ENCODE assay signal across 8 cellular contexts in the genomic region with DNA sequence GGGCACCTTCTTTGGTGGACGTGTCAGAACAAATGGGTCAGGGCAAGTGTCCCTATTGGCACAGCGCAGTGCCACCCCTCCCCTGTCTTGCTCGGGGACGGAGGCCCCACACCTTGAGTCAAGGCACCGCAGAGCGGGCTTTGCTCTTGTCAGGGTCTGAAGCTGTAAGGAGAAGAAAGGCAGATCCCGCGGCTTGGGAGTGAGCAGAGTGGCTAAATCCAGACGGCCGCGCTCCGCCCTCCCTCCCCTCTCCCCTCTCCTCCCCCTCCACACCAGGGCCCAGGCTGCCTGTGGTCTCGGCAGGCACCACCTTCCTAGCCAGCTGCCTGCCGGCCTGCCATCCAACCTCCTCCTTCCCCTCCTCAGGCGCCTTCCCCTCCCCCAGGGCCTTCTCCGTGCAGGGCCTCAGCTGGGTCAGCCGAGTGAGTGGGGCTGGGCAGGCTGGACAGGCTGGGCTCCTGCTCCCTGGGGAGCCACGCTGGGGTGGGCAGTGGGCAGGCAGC. TPM values are rescaled to one million over a fixed set of nuclear protein-coding genes. Genes with fewer than 3 reads are reported as not detected.
A peak's percentile ranks its signal among the peaks of the same experiment; 100 is the strongest.
DNase-seq lines count a peak whose midpoint lies in the region; ATAC-seq lines count a peak whose summit lies in the region.

No MANE protein-coding gene starts in this region.

- H4K8ac ChIP-seq in neuronal stem cell (ENCODE audit: low read depth, low read length), result peak overlapping the region; percentile 89

- H3K4ac ChIP-seq in neuronal stem cell (ENCODE audit: low read length), result no peak overlapping the region

- H2AFZ ChIP-seq in neuronal stem cell (ENCODE audit: low read length), result peak overlapping the region; percentile 81

- peak overlapping the region; percentile 83 for H3K9ac ChIP-seq in neuronal stem cell (ENCODE audit: low read depth, low read length, poor library complexity)

- no peak for ATAC-seq in GM19452 (IDR thresholded peaks at IDR 0.05; ENCODE audit: unreplicated experiment)
- ATAC-seq in GM19455 (IDR thresholded peaks at IDR 0.05; ENCODE audit: unreplicated experiment), result no peak
- ATAC-seq in activated naive CD4-positive, alpha-beta T cell treated with anti-CD3 and anti-CD28 coated beads, Interleukin-2, amount 50 U/mL, for 72 hours, result no peak

- peak overlapping the region; percentile 19 for H2BK5ac ChIP-seq in neuronal stem cell (ENCODE audit: low read length)

- no peak overlapping the region for H4K91ac ChIP-seq in neuronal stem cell (ENCODE audit: low read depth, low read length, poor library complexity)

- no CpG with 5 or more reads among the region's 18 CpGs for WGBS in neuronal stem cell (ENCODE audit: extremely low coverage in 2 of 2, insufficient read length in 2 of 2, insufficient replicate concordance in 1 of 2), 2 donors

- peak overlapping the region; percentile 44 for H3K4me2 ChIP-seq in neuronal stem cell (ENCODE audit: insufficient read depth, low read length, poor library complexity, severe bottlenecking)

- H2BK15ac ChIP-seq in neuronal stem cell (ENCODE audit: low read length), result peak overlapping the region; percentile 91

- no peaks in the 10 kb centered on the region for H3K36me3 Mint-ChIP-seq in activated naive CD4-positive, alpha-beta T cell treated with anti-CD3 and anti-CD28 coated beads, Interleukin-2, amount 50 U/mL, for 72 hours

- H3K4me3 ChIP-seq in neuronal stem cell (ENCODE audit: low read length in 2 of 2), result no peak overlapping the region

- H3K79me1 ChIP-seq in neuronal stem cell (ENCODE audit: low read depth, low read length), result no peaks in the 10 kb centered on the region

- H3K9me3 Mint-ChIP-seq in activated naive CD4-positive, alpha-beta T cell treated with anti-CD3 and anti-CD28 coated beads, Interleukin-2, amount 50 U/mL, for 72 hours, result no peaks in the 10 kb centered on the region

- H3K4me1 ChIP-seq in neuronal stem cell (ENCODE audit: control insufficient read depth in 2 of 2, insufficient read depth in 1 of 2, low read depth in 1 of 2, low read length in 2 of 2), result peaks cover 24 to 27% of the 10 kb centered on the region in 2 donors

- DNase-seq in Ammon's horn (ENCODE audit: low spot score) (peak; percentile 62), NCI-H82 treated with DMSO at 0.1 percent for 48 hours (lab: John Stamatoyannopoulos, UW; ENCODE audit: unreplicated experiment) (peak; percentile 87), globus pallidus (ENCODE audit: low spot score) (peak; percentile 52), neuronal stem cell (ENCODE audit: low spot score) (peak; percentile 59), activated T-cell treated with anti-CD3 and anti-CD28 coated beads for 4 hours (no peak)
- DNase-seq in activated naive CD4-positive, alpha-beta T cell treated with anti-CD3 and anti-CD28 coated beads, Interleukin-2, amount 50 U/mL, for 72 hours (ENCODE audit: low spot score in 2 of 2), result no peak

- no peaks in the 10 kb centered on the region for H3K36me3 ChIP-seq in neuronal stem cell (replicated peaks in 1 of 2; ENCODE audit: control insufficient read depth in 2 of 2, insufficient read depth in 2 of 2, low read length in 2 of 2)

- H3K27me3 ChIP-seq in neuronal stem cell (ENCODE audit: control insufficient read depth in 3 of 3, insufficient read depth in 3 of 3, low read depth in 1 of 3, low read length in 3 of 3), result no peaks in the 10 kb centered on the region

- H3K14ac ChIP-seq in neuronal stem cell (ENCODE audit: low read length), result peak overlapping the region; percentile 72

- no peaks in the 10 kb centered on the region for H3K9me3 ChIP-seq in neuronal stem cell (replicated peaks in 1 of 2; ENCODE audit: control insufficient read depth in 2 of 2, insufficient read depth in 1 of 2, low read depth in 1 of 2, low read length in 2 of 2)

- no peak overlapping the region for H2BK120ac ChIP-seq in neuronal stem cell (ENCODE audit: low read depth, low read length)

- H2AK5ac ChIP-seq in neuronal stem cell (ENCODE audit: low read depth, low read length), result peak overlapping the region; percentile 66

- H2BK12ac ChIP-seq in neuronal stem cell (ENCODE audit: low read length), result peak overlapping the region; percentile 87

- no peak overlapping the region for H3K27ac Mint-ChIP-seq in activated naive CD4-positive, alpha-beta T cell treated with anti-CD3 and anti-CD28 coated beads, Interleukin-2, amount 50 U/mL, for 72 hours

- peak overlapping the region; percentile 92 for H3K18ac ChIP-seq in neuronal stem cell (ENCODE audit: low read length)

- peak overlapping the region; percentile 94 for H3K23ac ChIP-seq in neuronal stem cell (ENCODE audit: low read depth, low read length, poor library complexity)

- H3K27ac ChIP-seq in neuronal stem cell (replicated peaks; ENCODE audit: low read length), result peak overlapping the region; percentile 12

RNA-seq across cellular contexts. Expression of a gene that starts 25.8 kb away (rescaled TPM):
- polyA plus RNA-seq in neuronal stem cell (2013, experiment 1 of 2), result 24.0 TPM
- polyA plus RNA-seq in neuronal stem cell (2013, experiment 2 of 2), result 23.9 TPM
- total RNA-seq in activated naive CD4-positive, alpha-beta T cell treated with anti-CD3 and anti-CD28 coated beads, Interleukin-2, amount 50 U/mL, for 72 hours, result 1 to 10 TPM; 2.2 to 2.8 TPM

RNA-seq across cellular contexts. Expression of a gene that starts 38.2 kb away (rescaled TPM):
- 11.1 TPM for polyA plus RNA-seq in neuronal stem cell (2013, experiment 1 of 2)
- 10.9 TPM for polyA plus RNA-seq in neuronal stem cell (2013, experiment 2 of 2)
- 10 to 100 TPM; 29.1 to 34.1 TPM for total RNA-seq in activated naive CD4-positive, alpha-beta T cell treated with anti-CD3 and anti-CD28 coated beads, Interleukin-2, amount 50 U/mL, for 72 hours

RNA-seq across cellular contexts. Expression of a gene that starts 42.3 kb away (rescaled TPM):
- 0.24 TPM for polyA plus RNA-seq in neuronal stem cell (2013, experiment 1 of 2)
- polyA plus RNA-seq in neuronal stem cell (2013, experiment 2 of 2), result 0.39 TPM
- total RNA-seq in activated naive CD4-positive, alpha-beta T cell treated with anti-CD3 and anti-CD28 coated beads, Interleukin-2, amount 50 U/mL, for 72 hours, result not detected

RNA-seq across cellular contexts. Expression of a gene that starts 53.8 kb away (rescaled TPM):
- polyA plus RNA-seq in neuronal stem cell (2013, experiment 1 of 2), result 0.14 TPM
- 0.15 TPM for polyA plus RNA-seq in neuronal stem cell (2013, experiment 2 of 2)
- total RNA-seq in activated naive CD4-positive, alpha-beta T cell treated with anti-CD3 and anti-CD28 coated beads, Interleukin-2, amount 50 U/mL, for 72 hours, result under 1 TPM; 0.16 to 0.98 TPM

Comparison
In these comparisons a context has a peak if more than half of its experiments do, and no peak if none do; other contexts are left out.
1. DNase-seq: peak in Ammon's horn (single experiment), NCI-H82 treated with DMSO at 0.1 percent for 48 hours (single experiment), globus pallidus (single experiment) and neuronal stem cell (single experiment); none in activated T-cell treated with anti-CD3 and anti-CD28 coated beads for 4 hours (single experiment) and activated naive CD4-positive, alpha-beta T cell treated with anti-CD3 and anti-CD28 coated beads, Interleukin-2, amount 50 U/mL, for 72 hours (0 of 2).